In the genomic region with DNA sequence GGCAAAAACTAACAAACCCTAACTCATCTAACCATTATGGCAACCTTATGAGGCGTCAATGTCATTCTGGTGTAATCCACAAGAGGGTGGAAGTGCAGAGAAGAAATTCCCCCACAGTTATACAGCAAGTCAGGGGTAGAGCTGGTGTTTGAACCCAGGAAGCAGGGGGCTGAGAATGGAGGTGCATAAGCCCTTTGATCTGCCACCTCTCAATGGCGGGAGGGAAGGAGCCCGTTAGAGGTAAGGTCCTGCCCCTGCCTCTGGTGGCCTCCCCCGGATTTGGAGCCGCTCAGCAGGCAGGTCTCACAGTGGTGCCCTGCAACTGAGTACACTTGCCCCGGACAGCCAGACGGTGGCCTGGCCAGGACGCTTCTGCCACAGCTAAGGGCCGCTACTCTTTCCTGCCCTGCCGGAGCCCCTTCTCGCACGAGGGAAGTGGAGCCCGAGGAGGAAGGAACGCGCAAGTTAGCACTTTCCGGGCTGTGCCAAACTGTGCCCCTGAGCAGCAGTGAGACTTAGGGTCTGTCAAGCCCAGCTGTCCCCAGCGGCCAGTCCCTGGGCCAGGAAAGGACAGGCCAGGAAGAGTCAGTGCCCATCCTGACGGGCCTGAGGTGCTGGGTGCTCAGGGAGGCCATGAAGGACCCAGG, we compare ENCODE assay signal across 1 cellular context.
TF ChIP-seq lines count a peak whose summit lies in the region.

No MANE protein-coding gene starts in this region.

TF ChIP-seq in K562, 482 proteins besides CTCF, POLR2A, EP300 and RAD21:
- no peak for TF ChIP-seq HMGN3 (IDR thresholded peaks at IDR 0.05; ENCODE audit: borderline replicate concordance, extremely low read depth, insufficient read length, low read depth, low read length)
- TF ChIP-seq, protein P1, sequence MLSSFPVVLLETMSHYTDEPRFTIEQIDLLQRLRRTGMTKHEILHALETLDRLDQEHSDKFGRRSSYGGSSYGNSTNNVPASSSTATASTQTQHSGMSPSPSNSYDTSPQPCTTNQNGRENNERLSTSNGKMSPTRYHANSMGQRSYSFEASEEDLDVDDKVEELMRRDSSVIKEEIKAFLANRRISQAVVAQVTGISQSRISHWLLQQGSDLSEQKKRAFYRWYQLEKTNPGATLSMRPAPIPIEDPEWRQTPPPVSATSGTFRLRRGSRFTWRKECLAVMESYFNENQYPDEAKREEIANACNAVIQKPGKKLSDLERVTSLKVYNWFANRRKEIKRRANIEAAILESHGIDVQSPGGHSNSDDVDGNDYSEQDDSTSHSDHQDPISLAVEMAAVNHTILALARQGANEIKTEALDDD (IDR thresholded peaks at IDR 0.05), result 0 out of 2 replicates have a peak, but pooled peaks have one; percentile 46
- TF ChIP-seq SMC3 (conservative IDR thresholded peaks at IDR 0.05; ENCODE audit: insufficient read depth, low read depth, low read length), result 0 out of 2 replicates have a peak, but pooled peaks have one; percentile 25
- TF ChIP-seq KLF13 (tag; IDR thresholded peaks at IDR 0.05; ENCODE audit: borderline replicate concordance, low read depth), result no peak
- TF ChIP-seq, protein P2, sequence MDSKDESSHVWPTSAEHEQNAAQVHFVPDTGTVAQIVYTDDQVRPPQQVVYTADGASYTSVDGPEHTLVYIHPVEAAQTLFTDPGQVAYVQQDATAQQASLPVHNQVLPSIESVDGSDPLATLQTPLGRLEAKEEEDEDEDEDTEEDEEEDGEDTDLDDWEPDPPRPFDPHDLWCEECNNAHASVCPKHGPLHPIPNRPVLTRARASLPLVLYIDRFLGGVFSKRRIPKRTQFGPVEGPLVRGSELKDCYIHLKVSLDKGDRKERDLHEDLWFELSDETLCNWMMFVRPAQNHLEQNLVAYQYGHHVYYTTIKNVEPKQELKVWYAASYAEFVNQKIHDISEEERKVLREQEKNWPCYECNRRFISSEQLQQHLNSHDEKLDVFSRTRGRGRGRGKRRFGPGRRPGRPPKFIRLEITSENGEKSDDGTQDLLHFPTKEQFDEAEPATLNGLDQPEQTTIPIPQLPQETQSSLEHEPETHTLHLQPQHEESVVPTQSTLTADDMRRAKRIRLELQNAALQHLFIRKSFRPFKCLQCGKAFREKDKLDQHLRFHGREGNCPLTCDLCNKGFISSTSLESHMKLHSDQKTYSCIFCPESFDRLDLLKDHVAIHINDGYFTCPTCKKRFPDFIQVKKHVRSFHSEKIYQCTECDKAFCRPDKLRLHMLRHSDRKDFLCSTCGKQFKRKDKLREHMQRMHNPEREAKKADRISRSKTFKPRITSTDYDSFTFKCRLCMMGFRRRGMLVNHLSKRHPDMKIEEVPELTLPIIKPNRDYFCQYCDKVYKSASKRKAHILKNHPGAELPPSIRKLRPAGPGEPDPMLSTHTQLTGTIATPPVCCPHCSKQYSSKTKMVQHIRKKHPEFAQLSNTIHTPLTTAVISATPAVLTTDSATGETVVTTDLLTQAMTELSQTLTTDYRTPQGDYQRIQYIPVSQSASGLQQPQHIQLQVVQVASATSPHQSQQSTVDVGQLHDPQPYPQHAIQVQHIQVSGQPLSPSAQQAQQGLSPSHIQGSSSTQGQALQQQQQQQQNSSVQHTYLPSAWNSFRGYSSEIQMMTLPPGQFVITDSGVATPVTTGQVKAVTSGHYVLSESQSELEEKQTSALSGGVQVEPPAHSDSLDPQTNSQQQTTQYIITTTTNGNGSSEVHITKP (IDR thresholded peaks at IDR 0.05; ENCODE audit: partially characterized antibody), result peak; percentile 51
